8 cellular contexts compared by ENCODE assay signal in genomic region chr11:117314840-117315239, GRCh38. TPM values are rescaled to one million over a fixed set of nuclear protein-coding genes. Genes with fewer than 3 reads are reported as not detected.
DNase-seq lines count a peak whose midpoint lies in the region; ATAC-seq, FAIRE-seq and TF ChIP-seq lines count a peak whose summit lies in the region.

No MANE protein-coding gene starts in this region.

- no peaks in the 10 kb centered on the region for H3K9me3 ChIP-seq in kidney (ENCODE audit: control insufficient read depth in 1 of 2, low read length in 2 of 2)
- H3K9me3 ChIP-seq in stomach smooth muscle (ENCODE audit: control insufficient read depth in 2 of 2, low read length in 2 of 2) = no peaks in the 10 kb centered on the region

- H3K4me3 ChIP-seq in kidney (ENCODE audit: low read length in 2 of 2) = peak overlapping the region; percentile 67 to 76
- H3K4me3 ChIP-seq in stomach smooth muscle (ENCODE audit: low read length in 2 of 2) = peak overlapping the region; percentile 47 to 84

- H3K9ac ChIP-seq in kidney (ENCODE audit: low read length in 2 of 2) (peak overlapping the region in 1 of 2 donors; percentile 67), stomach smooth muscle (ENCODE audit: low read length in 2 of 2) (peak overlapping the region; percentile 70 to 72)

- no peak for ATAC-seq in activated naive CD8-positive, alpha-beta T cell treated with anti-CD3 and anti-CD28 coated beads, Interleukin-2, amount 10 ng/mL, durations not matched to agents 7 days and 5 days (ENCODE audit: low read depth)
- no peak for ATAC-seq in GM18519 (IDR thresholded peaks at IDR 0.05; ENCODE audit: low FRiP score, unreplicated experiment)
- ATAC-seq in GM21526 (IDR thresholded peaks at IDR 0.05; ENCODE audit: low FRiP score, unreplicated experiment) = no peak

- peaks cover 3 to 15% of the 10 kb centered on the region in 2 donors for H3K4me1 ChIP-seq in kidney (ENCODE audit: control insufficient read depth in 1 of 2, insufficient read depth in 1 of 2, low read depth in 1 of 2, low read length in 2 of 2)
- H3K4me1 ChIP-seq in stomach smooth muscle (ENCODE audit: control insufficient read depth, insufficient read depth, low read length) = peaks cover 19% of the 10 kb centered on the region

- peaks cover 3% of the 10 kb centered on the region for H3K4me1 Mint-ChIP-seq in T-helper 1 cell treated with Interleukin-12 subunit alpha and Interleukin-12 subunit beta and Interleukin-4 antibody, amounts not matched to agents 30 μg/mL and 1 μg/mL, for 36 hours (ENCODE audit: low read depth)
- peaks cover 8% of the 10 kb centered on the region for H3K4me1 Mint-ChIP-seq in activated naive CD8-positive, alpha-beta T cell treated with anti-CD3 and anti-CD28 coated beads, Interleukin-2, amount 10 ng/mL, durations not matched to agents 7 days and 5 days

- H3K36me3 Mint-ChIP-seq in T-helper 1 cell treated with Interleukin-12 subunit alpha and Interleukin-12 subunit beta and Interleukin-4 antibody, amounts not matched to agents 30 μg/mL and 1 μg/mL, for 36 hours (ENCODE audit: low read depth) = no peaks in the 10 kb centered on the region
- H3K36me3 Mint-ChIP-seq in activated naive CD8-positive, alpha-beta T cell treated with anti-CD3 and anti-CD28 coated beads, Interleukin-2, amount 10 ng/mL, durations not matched to agents 7 days and 5 days = no peaks in the 10 kb centered on the region

- DNase-seq in T-helper 1 cell (no peak), kidney (no peak), COR-L47 (lab: John Stamatoyannopoulos, UW) (no peak)
- DNase-seq in activated naive CD8-positive, alpha-beta T cell treated with anti-CD3 and anti-CD28 coated beads, Interleukin-2, amount 10 ng/mL, durations not matched to agents 7 days and 5 days = no peak

- POLR2A ChIA-PET in activated naive CD8-positive, alpha-beta T cell treated with anti-CD3 and anti-CD28 coated beads, Interleukin-2, amount 10 ng/mL, durations not matched to agents 7 days and 5 days (lab: Charles Lee) = no interaction called here

- no peak overlapping the region for H3K27ac ChIP-seq in kidney (ENCODE audit: low read depth in 2 of 2, low read length in 2 of 2)
- no peak overlapping the region for H3K27ac ChIP-seq in stomach smooth muscle (ENCODE audit: low read length)

- no peak for FAIRE-seq in kidney (lab: Jason Lieb, UNC)

- H3K27me3 Mint-ChIP-seq in T-helper 1 cell treated with Interleukin-12 subunit alpha and Interleukin-12 subunit beta and Interleukin-4 antibody, amounts not matched to agents 30 μg/mL and 1 μg/mL, for 36 hours (ENCODE audit: low read depth) = peaks cover 71% of the 10 kb centered on the region
- peaks cover 60% of the 10 kb centered on the region for H3K27me3 Mint-ChIP-seq in activated naive CD8-positive, alpha-beta T cell treated with anti-CD3 and anti-CD28 coated beads, Interleukin-2, amount 10 ng/mL, durations not matched to agents 7 days and 5 days

- peak overlapping the region; percentile 14 for H3K4me3 Mint-ChIP-seq in T-helper 1 cell treated with Interleukin-12 subunit alpha and Interleukin-12 subunit beta and Interleukin-4 antibody, amounts not matched to agents 30 μg/mL and 1 μg/mL, for 36 hours
- peak overlapping the region; percentile 47 for H3K4me3 Mint-ChIP-seq in activated naive CD8-positive, alpha-beta T cell treated with anti-CD3 and anti-CD28 coated beads, Interleukin-2, amount 10 ng/mL, durations not matched to agents 7 days and 5 days

- intact Hi-C loops in kidney (cut with DNase I) = no loop called here

- TF ChIP-seq CTCF in kidney (IDR thresholded peaks at IDR 0.05; ENCODE audit: borderline replicate concordance, extremely low read depth, insufficient read depth) = no peak

- no peaks in the 10 kb centered on the region for H3K36me3 ChIP-seq in kidney (ENCODE audit: control insufficient read depth in 1 of 2, insufficient read depth in 2 of 2, low read length in 2 of 2)
- no peaks in the 10 kb centered on the region for H3K36me3 ChIP-seq in stomach smooth muscle (ENCODE audit: control insufficient read depth in 2 of 2, insufficient read depth in 2 of 2, low read length in 2 of 2)

- H3K27me3 ChIP-seq in stomach smooth muscle (ENCODE audit: control insufficient read depth in 1 of 2, insufficient read depth in 2 of 2, low read length in 2 of 2) = no peaks in the 10 kb centered on the region

- H3K9me3 Mint-ChIP-seq in T-helper 1 cell treated with Interleukin-12 subunit alpha and Interleukin-12 subunit beta and Interleukin-4 antibody, amounts not matched to agents 30 μg/mL and 1 μg/mL, for 36 hours = no peaks in the 10 kb centered on the region
- no peaks in the 10 kb centered on the region for H3K9me3 Mint-ChIP-seq in activated naive CD8-positive, alpha-beta T cell treated with anti-CD3 and anti-CD28 coated beads, Interleukin-2, amount 10 ng/mL, durations not matched to agents 7 days and 5 days

- no peak overlapping the region for H3K27ac Mint-ChIP-seq in T-helper 1 cell treated with Interleukin-12 subunit alpha and Interleukin-12 subunit beta and Interleukin-4 antibody, amounts not matched to agents 30 μg/mL and 1 μg/mL, for 36 hours
- H3K27ac Mint-ChIP-seq in activated naive CD8-positive, alpha-beta T cell treated with anti-CD3 and anti-CD28 coated beads, Interleukin-2, amount 10 ng/mL, durations not matched to agents 7 days and 5 days = no peak overlapping the region

RNA-seq across cellular contexts. Expression of gene BACE1, which starts 1.2 kb away (rescaled TPM):
- 1 to 10 TPM; 1.1 to 2.6 TPM for total RNA-seq in activated naive CD8-positive, alpha-beta T cell treated with anti-CD3 and anti-CD28 coated beads, Interleukin-2, amount 10 ng/mL, durations not matched to agents 7 days and 5 days
- 24.5 TPM for total RNA-seq in kidney
- polyA plus RNA-seq in kidney (ENCODE audit: insufficient read depth, low read depth, low replicate concordance) = 11.7 TPM

RNA-seq across cellular contexts. Expression of gene CEP164, which starts 12.8 kb away (rescaled TPM):
- total RNA-seq in activated naive CD8-positive, alpha-beta T cell treated with anti-CD3 and anti-CD28 coated beads, Interleukin-2, amount 10 ng/mL, durations not matched to agents 7 days and 5 days = 10 to 100 TPM; 37.5 to 37.7 TPM
- total RNA-seq in kidney = 30.7 TPM
- 7.9 TPM for polyA plus RNA-seq in kidney (ENCODE audit: insufficient read depth, low read depth, low replicate concordance)

RNA-seq across cellular contexts. Expression of gene BACE1-AS, which starts 23.7 kb away (rescaled TPM):
- 1 to 10 TPM; 8.0 to 8.5 TPM for total RNA-seq in activated naive CD8-positive, alpha-beta T cell treated with anti-CD3 and anti-CD28 coated beads, Interleukin-2, amount 10 ng/mL, durations not matched to agents 7 days and 5 days
- 8.9 TPM for total RNA-seq in kidney
- polyA plus RNA-seq in kidney (ENCODE audit: insufficient read depth, low read depth, low replicate concordance) = 8.0 TPM
